Comparison of ENCODE assay signal across 8 cellular contexts in genomic region chr19:5001547-5002131, GRCh38. TPM values are rescaled to one million over a fixed set of nuclear protein-coding genes. Genes with fewer than 3 reads are reported as not detected.
A peak's percentile ranks its signal among the peaks of the same experiment; 100 is the strongest.
DNase-seq lines count a peak whose midpoint lies in the region; ATAC-seq and TF ChIP-seq lines count a peak whose summit lies in the region.

No MANE protein-coding gene starts in this region.

- no peaks in the 10 kb centered on the region for H3K27me3 ChIP-seq in MM.1S (replicated peaks; ENCODE audit: insufficient read depth, low read length)

- H3K36me3 Mint-ChIP-seq in activated CD8-positive, alpha-beta memory T cell treated with anti-CD3 and anti-CD28 coated beads, Interleukin-2, amount 10 ng/mL, durations not matched to agents 7 days and 5 days: peaks cover 3% of the 10 kb centered on the region

- no peak overlapping the region for H3K4me3 Mint-ChIP-seq in activated CD8-positive, alpha-beta memory T cell treated with anti-CD3 and anti-CD28 coated beads, Interleukin-2, amount 10 ng/mL, durations not matched to agents 7 days and 5 days

- H3K9ac ChIP-seq in MM.1S (ENCODE audit: low read length): no peak overlapping the region

- peaks cover 6% of the 10 kb centered on the region for H3K4me1 Mint-ChIP-seq in activated CD8-positive, alpha-beta memory T cell treated with anti-CD3 and anti-CD28 coated beads, Interleukin-2, amount 10 ng/mL, durations not matched to agents 7 days and 5 days

- H3K4me3 ChIP-seq in MM.1S (ENCODE audit: low read length): no peak overlapping the region

- H3K9me2 ChIP-seq in MM.1S (replicated peaks; ENCODE audit: insufficient read depth, low read length): no peaks in the 10 kb centered on the region

- no peak overlapping the region for H3K27ac Mint-ChIP-seq in activated CD8-positive, alpha-beta memory T cell treated with anti-CD3 and anti-CD28 coated beads, Interleukin-2, amount 10 ng/mL, durations not matched to agents 7 days and 5 days

- ATAC-seq in activated CD8-positive, alpha-beta memory T cell treated with anti-CD3 and anti-CD28 coated beads, Interleukin-2, amount 10 ng/mL, durations not matched to agents 7 days and 5 days: peak; percentile 68
- ATAC-seq in GM18861 (IDR thresholded peaks at IDR 0.05; ENCODE audit: unreplicated experiment): no peak
- no peak for ATAC-seq in GM18517 (IDR thresholded peaks at IDR 0.05; ENCODE audit: unreplicated experiment)
- no peak for ATAC-seq in GM18498 (IDR thresholded peaks at IDR 0.05; ENCODE audit: unreplicated experiment)

- DNase-seq in MM.1S (peak; percentile 52), foreskin melanocyte (peak; percentile 43)
- DNase-seq in activated CD8-positive, alpha-beta memory T cell treated with anti-CD3 and anti-CD28 coated beads, Interleukin-2, amount 10 ng/mL, durations not matched to agents 7 days and 5 days: peak; percentile 52
- DNase-seq in stimulated activated CD4-positive, alpha-beta T cell treated with anti-CD3 and anti-CD28 coated beads, Interleukin-12 subunit alpha, Interleukin-12 subunit beta, amount 100 ng/mL, for 4 hours: peak; percentile 38

- TF ChIP-seq CTCF in GM12872 (IDR thresholded peaks at IDR 0.05; ENCODE audit: insufficient read depth, low read depth, low read length) (peak; percentile 82), MM.1S (IDR thresholded peaks at IDR 0.05; ENCODE audit: low read length) (peak; percentile 80)

- CTCF ChIA-PET in activated CD8-positive, alpha-beta memory T cell treated with anti-CD3 and anti-CD28 coated beads, Interleukin-2, amount 10 ng/mL, durations not matched to agents 7 days and 5 days (lab: Charles Lee): interaction anchor here (0.8 to 2.7 kb wide), 22 partner anchors 9 to 193 kb away, joined by 3 to 26 read pairs (median 3); no protein-coding TSS in a partner anchor

- no peaks in the 10 kb centered on the region for H3K36me3 ChIP-seq in MM.1S (replicated peaks; ENCODE audit: insufficient read depth, low read length)

- no peaks in the 10 kb centered on the region for H3K4me1 ChIP-seq in MM.1S (ENCODE audit: low read length)

- peaks cover 83% of the 10 kb centered on the region for H3K79me2 ChIP-seq in MM.1S (ENCODE audit: low read length)

- H3K27ac ChIP-seq in MM.1S (ENCODE audit: low read length): no peak overlapping the region

- H3K9me3 Mint-ChIP-seq in activated CD8-positive, alpha-beta memory T cell treated with anti-CD3 and anti-CD28 coated beads, Interleukin-2, amount 10 ng/mL, durations not matched to agents 7 days and 5 days (ENCODE audit: low read depth): no peaks in the 10 kb centered on the region

- peaks cover 17% of the 10 kb centered on the region for H4K20me1 ChIP-seq in MM.1S (ENCODE audit: insufficient read depth, low read length)

- H3K4me2 ChIP-seq in MM.1S (ENCODE audit: low read depth, low read length): no peak overlapping the region

- H3F3A ChIP-seq in MM.1S (ENCODE audit: insufficient read depth, low read length): no peaks in the 10 kb centered on the region

- no peak overlapping the region for H2AFZ ChIP-seq in MM.1S (ENCODE audit: low read length)

- H3K27me3 Mint-ChIP-seq in activated CD8-positive, alpha-beta memory T cell treated with anti-CD3 and anti-CD28 coated beads, Interleukin-2, amount 10 ng/mL, durations not matched to agents 7 days and 5 days: no peaks in the 10 kb centered on the region

- no peaks in the 10 kb centered on the region for H3K9me3 ChIP-seq in MM.1S (replicated peaks; ENCODE audit: insufficient read depth, low read length)

RNA-seq across cellular contexts. Expression of gene KDM4B, which starts 32.7 kb away (rescaled TPM):
- 10 to 100 TPM; 31.2 to 42.3 TPM for total RNA-seq in activated CD8-positive, alpha-beta memory T cell treated with anti-CD3 and anti-CD28 coated beads, Interleukin-2, amount 10 ng/mL, durations not matched to agents 7 days and 5 days
